1 cellular context compared by ENCODE assay signal in genomic region chr4:99816611-99817309, GRCh38.
TF ChIP-seq lines count a peak whose summit lies in the region.

TSS of gene DAPP1 (plus strand) at chr4:99816827. CDS start at chr4:99816914, 87 bp downstream.

TF ChIP-seq in H1, 55 proteins besides CTCF, POLR2A, EP300 and RAD21:
- TF ChIP-seq CHD7 (IDR thresholded peaks at IDR 0.05; ENCODE audit: insufficient replicate concordance, low read length): no peak
- no peak for TF ChIP-seq JUND (IDR thresholded peaks at IDR 0.05; ENCODE audit: low read length)
- no peak for TF ChIP-seq SRF (IDR thresholded peaks at IDR 0.05; ENCODE audit: low read depth, low read length)
- no peak for TF ChIP-seq CEBPB (IDR thresholded peaks at IDR 0.05; ENCODE audit: low read depth, low read length)
- no peak for TF ChIP-seq KDM4A (IDR thresholded peaks at IDR 0.05; ENCODE audit: low read depth, low read length, severe bottlenecking)
- TF ChIP-seq RFX5 (IDR thresholded peaks at IDR 0.05; ENCODE audit: borderline replicate concordance, low read depth, low read length): no peak
- TF ChIP-seq MAX (IDR thresholded peaks at IDR 0.05): no peak
- TF ChIP-seq RBBP5 (IDR thresholded peaks at IDR 0.05; ENCODE audit: borderline replicate concordance, low read depth, low read length): no peak
- TF ChIP-seq SP4 (IDR thresholded peaks at IDR 0.05; ENCODE audit: low read length): no peak
- TF ChIP-seq CREB1 (IDR thresholded peaks at IDR 0.05): no peak
- no peak for TF ChIP-seq TAF1 (IDR thresholded peaks at IDR 0.05; ENCODE audit: low read depth, low read length)
- TF ChIP-seq SAP30 (IDR thresholded peaks at IDR 0.05; ENCODE audit: insufficient read depth, insufficient replicate concordance, low read length): no peak
- no peak for TF ChIP-seq BACH1 (IDR thresholded peaks at IDR 0.05; ENCODE audit: low read length)
- TF ChIP-seq TEAD4 (IDR thresholded peaks at IDR 0.05; ENCODE audit: low read depth, low read length): no peak
- no peak for TF ChIP-seq TCF12 (IDR thresholded peaks at IDR 0.05; ENCODE audit: low read depth, low read length)
TF ChIP-seq in H1: peak in this region for 0.
